In the genomic region with DNA sequence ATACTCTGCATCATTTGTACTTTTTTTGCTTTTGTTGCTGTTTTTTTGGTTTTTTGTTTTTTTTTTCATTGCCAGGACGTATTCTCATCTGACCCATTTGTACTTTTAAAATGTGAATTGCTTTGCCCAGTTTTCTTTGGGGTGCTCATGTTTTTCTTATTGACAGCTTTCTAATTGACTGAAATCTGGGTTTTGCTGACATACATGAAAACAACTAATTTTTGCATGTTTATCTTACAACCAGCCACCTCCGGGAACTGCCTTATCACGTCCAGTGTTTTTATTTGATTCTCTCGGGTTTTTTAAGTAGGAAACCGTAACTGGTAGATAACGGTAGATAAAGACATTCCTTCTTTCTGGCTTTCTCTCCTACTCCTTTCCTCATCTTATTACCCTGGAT, we compare ENCODE assay signal across 14 cellular contexts. TPM values are rescaled to one million over a fixed set of nuclear protein-coding genes. Genes with fewer than 3 reads are reported as not detected.
DNase-seq lines count a peak whose midpoint lies in the region; ATAC-seq and TF ChIP-seq lines count a peak whose summit lies in the region.
"Had no signal": no experiment of that assay in that cellular context is flagged by ENCODE, and none has a peak within 500 bp of the region (broad histone marks: within the 10 kb centered on the region; RNA-seq: fewer than 3 reads in every experiment).

No MANE protein-coding gene starts in this region.

- no peak overlapping the region for H3K18ac ChIP-seq in IMR-90 (ENCODE audit: low read depth, low read length)

- no peak overlapping the region for H2BK5ac ChIP-seq in IMR-90 (ENCODE audit: low read depth, low read length, poor library complexity, severe bottlenecking)

- H3K4me1 ChIP-seq in IMR-90 (ENCODE audit: control insufficient read depth, insufficient read depth, low read length), result no peaks in the 10 kb centered on the region
- H3K4me1 ChIP-seq: BE2C had no signal

- POLR2A ChIA-PET in IMR-90 (lab: Charles Lee; ENCODE audit: unreplicated experiment), result no interaction called here

- H4K5ac ChIP-seq in IMR-90 (ENCODE audit: low read depth, low read length), result no peak overlapping the region

- no peak overlapping the region for H2BK20ac ChIP-seq in IMR-90 (ENCODE audit: low read depth, low read length)

- 30% methylated on average over 2 of the region's 6 CpGs; no CpG with 5 or more reads in 1 of the 2 experiments for WGBS in IMR-90 (ENCODE audit: extremely low coverage in 2 of 2, insufficient read length in 1 of 2), 2 experiments

- no peak overlapping the region for H2BK15ac ChIP-seq in IMR-90 (ENCODE audit: low read depth, low read length)

- no peak overlapping the region for H4K91ac ChIP-seq in IMR-90 (ENCODE audit: insufficient read depth, low read depth, low read length)

- H3K9ac ChIP-seq in IMR-90 (ENCODE audit: low read depth, low read length), result no peak overlapping the region

- dilution Hi-C loops in IMR-90 (cut with HindIII; ENCODE audit: low sequenced_read_pairs, unreplicated experiment), result no loop called here

- DNase-seq in IMR-90 (no peak), amniotic epithelial cell (ENCODE audit: low read depth) (peak; percentile 33), fibroblast of villous mesenchyme (ENCODE audit: low read depth) (peak; percentile 37)
- DNase-seq: ACHN; BE2C; C1 segment of cervical spinal cord; CD4-positive, CD25-positive, alpha-beta regulatory T cell; CD8-positive, alpha-beta memory T cell; COR-L47; HCEC 1CT had no signal

- H3K27me3 ChIP-seq in IMR-90 (ENCODE audit: control insufficient read depth, insufficient read depth, low read length), result peaks cover 3% of the 10 kb centered on the region; the same call in 1 of the 2 replicates
- H3K27me3 ChIP-seq: BE2C had no signal

- no peak overlapping the region for H2BK120ac ChIP-seq in IMR-90 (ENCODE audit: low read depth, low read length)

- CTCF ChIA-PET in IMR-90 (lab: Yijun Ruan, JAX), result no interaction called here

- H3K36me3 ChIP-seq in IMR-90 (ENCODE audit: control insufficient read depth, insufficient read depth, low read length), result no peaks in the 10 kb centered on the region
- H3K36me3 ChIP-seq: BE2C had no signal

- no peak overlapping the region for H2AFZ ChIP-seq in IMR-90 (replicated peaks; ENCODE audit: low read length, poor library complexity)
- H2AFZ ChIP-seq: GM23338 had no signal

- no peaks in the 10 kb centered on the region for H3K9me1 ChIP-seq in IMR-90 (ENCODE audit: insufficient read depth, low read length)

- no peak for TF ChIP-seq CTCF in IMR-90 (conservative IDR thresholded peaks at IDR 0.05; ENCODE audit: low read depth, low read length)
- no peak for TF ChIP-seq CTCF in fibroblast of villous mesenchyme (IDR thresholded peaks at IDR 0.05; ENCODE audit: insufficient read depth, low read depth, low read length)

- H3K23ac ChIP-seq in IMR-90 (ENCODE audit: low read depth, low read length), result no peak overlapping the region

- in situ Hi-C loops in IMR-90 (cut with MboI; ENCODE audit: low sequenced_read_pairs), result no loop called here

- H2AK9ac ChIP-seq in IMR-90 (replicated peaks; ENCODE audit: low read depth, low read length, poor library complexity), result no peak overlapping the region

- H3K4me2 ChIP-seq in IMR-90 (ENCODE audit: low read depth, low read length), result no peak overlapping the region
- H3K4me2 ChIP-seq: GM23338 had no signal

- no peak overlapping the region for H3K56ac ChIP-seq in IMR-90 (ENCODE audit: extremely low read depth, insufficient read depth, low read length)

- H4K8ac ChIP-seq in IMR-90 (ENCODE audit: low read depth in 2 of 2, low read length in 2 of 2), result no peak overlapping the region

- H3K79me1 ChIP-seq in IMR-90 (ENCODE audit: low read depth in 1 of 2, low read length in 2 of 2), result no peaks in the 10 kb centered on the region

- intact Hi-C loops in IMR-90 (cut with micrococcal nuclease), result no loop called here

- H3K4ac ChIP-seq in IMR-90 (ENCODE audit: low read depth, low read length), result no peak overlapping the region

- no peak overlapping the region for H2AK5ac ChIP-seq in IMR-90 (ENCODE audit: low read depth, low read length)

- no peak for TF ChIP-seq POLR2A in IMR-90 (IDR thresholded peaks at IDR 0.05; ENCODE audit: low read depth, low read length)

- no peaks in the 10 kb centered on the region for H3K9me3 ChIP-seq in IMR-90 (ENCODE audit: control insufficient read depth, insufficient read depth, low read length)
- H3K9me3 ChIP-seq: BE2C had no signal

- ATAC-seq in IMR-90 (ENCODE audit: low read depth), result no peak
- no peak for ATAC-seq in GM18867 (IDR thresholded peaks at IDR 0.05; ENCODE audit: unreplicated experiment)
- no peak for ATAC-seq in HG02759 (IDR thresholded peaks at IDR 0.05; ENCODE audit: unreplicated experiment)
- ATAC-seq in HG03039 (IDR thresholded peaks at IDR 0.05; ENCODE audit: unreplicated experiment), result no peak
- ATAC-seq: GM23338 had no signal

- no peak overlapping the region for H3K27ac ChIP-seq in IMR-90 (ENCODE audit: insufficient read depth, low read length)

- no TSS peak for BruUV-seq in IMR-90 (replicated peaks; lab: Mats Ljungman, UMichigan)

- H3K4me3 ChIP-seq in IMR-90 (ENCODE audit: insufficient read depth, low read depth, low read length) (no peak overlapping the region), fibroblast of villous mesenchyme (ENCODE audit: low read depth, low read length) (no peak overlapping the region)
- H3K4me3 ChIP-seq: GM23338 had no signal

- no peak overlapping the region for H3K14ac ChIP-seq in IMR-90 (replicated peaks; ENCODE audit: low read depth, low read length)

- no peaks in the 10 kb centered on the region for H4K20me1 ChIP-seq in IMR-90 (ENCODE audit: insufficient read depth, low read length)

- no peak for TF ChIP-seq RAD21 in IMR-90 (IDR thresholded peaks at IDR 0.05; ENCODE audit: low read length)

TF ChIP-seq in IMR-90, 13 proteins besides CTCF, POLR2A, EP300 and RAD21:
- peak; percentile 33; the same call in 1 of the 2 replicates for TF ChIP-seq MAFK (IDR thresholded peaks at IDR 0.05; ENCODE audit: low read depth, low read length)
- no peak for TF ChIP-seq RFX5 (IDR thresholded peaks at IDR 0.05; ENCODE audit: low read depth, low read length)

RNA-seq across cellular contexts. Expression of gene SNORC, which starts 38.6 kb away (rescaled TPM):
- total RNA-seq in IMR-90 (2012; rRNA removed) (under 0.01 and 0.28 TPM in 2 replicates), fibroblast of villous mesenchyme (0.86 and 0.97 TPM in 2 replicates)
- 0.67 and 0.79 TPM in 2 replicates for polyA plus RNA-seq in IMR-90 (2012; rRNA removed)
- polyA plus RNA-seq in IMR-90 (2012; cell fraction: cytosol; rRNA removed), result 0.03 and 0.26 TPM in 2 replicates
- polyA plus RNA-seq in IMR-90 (2012; cell fraction: nucleus; rRNA removed; ENCODE audit: low replicate concordance), result 5.9 and 8.0 TPM in 2 replicates
- polyA plus RNA-seq: CD8-positive, alpha-beta memory T cell had no signal
